ENCODE assay signal across 25 cellular contexts in the genomic region with DNA sequence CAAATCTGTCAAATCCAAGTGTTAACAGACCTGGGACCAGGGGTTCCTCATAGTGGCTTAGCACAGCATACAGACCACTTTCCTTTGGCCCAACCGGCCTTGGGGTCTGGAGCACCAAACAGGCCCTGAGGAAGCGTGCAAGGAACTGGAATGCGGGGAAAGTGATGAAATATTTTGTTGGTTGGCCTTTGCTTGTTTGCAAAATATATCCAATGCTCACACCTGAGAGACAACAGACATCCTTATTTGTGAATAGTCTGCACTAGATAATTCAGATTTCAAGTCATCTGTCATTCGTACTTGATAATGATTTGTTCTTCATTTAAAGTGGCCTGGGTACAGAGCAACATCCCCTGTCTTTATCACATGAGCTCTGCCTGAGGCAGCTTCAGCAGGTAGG. TPM values are rescaled to one million over a fixed set of nuclear protein-coding genes. Genes with fewer than 3 reads are reported as not detected.
A peak's percentile ranks its signal among the peaks of the same experiment; 100 is the strongest.
DNase-seq lines count a peak whose midpoint lies in the region; ATAC-seq and TF ChIP-seq lines count a peak whose summit lies in the region.
"Had no signal": no experiment of that assay in that cellular context is flagged by ENCODE, and none has a peak within 500 bp of the region (broad histone marks: within the 10 kb centered on the region; RNA-seq: fewer than 3 reads in every experiment).

No MANE protein-coding gene starts in this region.

- no TSS peak for BruUV-seq in MCF 10A (replicated peaks; lab: Mats Ljungman, UMichigan)

- TF ChIP-seq RAD21 in SK-N-SH (IDR thresholded peaks at IDR 0.05; ENCODE audit: low read length) (no peak), liver (IDR thresholded peaks at IDR 0.05) (no peak)

- no peaks in the 10 kb centered on the region for H3K9me3 ChIP-seq in SK-N-SH
- H3K9me3 ChIP-seq in liver (ENCODE audit: control insufficient read depth in 4 of 4, low read length in 3 of 4) = no peaks in the 10 kb centered on the region
- no peaks in the 10 kb centered on the region for H3K9me3 ChIP-seq in SJCRH30 (replicated peaks)
- H3K9me3 ChIP-seq: BLaER1, HAP-1 had no signal

- no peaks in the 10 kb centered on the region for H4K20me1 ChIP-seq in SK-N-SH (ENCODE audit: insufficient read depth)
- H4K20me1 ChIP-seq: BLaER1 had no signal

- peak; percentile 52 for DNase-seq in SK-N-SH
- DNase-seq in NCI-H69 (lab: John Stamatoyannopoulos, UW) = peak; percentile 2
- no peak for DNase-seq in MCF 10A (ENCODE audit: unreplicated experiment)
- no peak for DNase-seq in SJCRH30
- no peak for DNase-seq in ureter (ENCODE audit: low spot score)
- DNase-seq: CD4-positive, CD25-positive, alpha-beta regulatory T cell; GOT3; NCI-H1048; NCI-H1417; NCI-H1694; NCI-H2029 treated with DMSO at 0.1 percent for 48 hours; NCI-H446 treated with DMSO at 0.1 percent for 48 hours; NCI-H526; SIG-M5 had no signal

- H3K36me3 ChIP-seq in SK-N-SH (replicated peaks in 1 of 2; ENCODE audit: control insufficient read depth in 1 of 2, insufficient read depth in 2 of 2, low read length in 1 of 2) = peaks cover 14 to 20% of the 10 kb centered on the region in 2 experiments
- peaks cover 0 to 17% (median 10%) of the 10 kb centered on the region in 4 donors for H3K36me3 ChIP-seq in liver (ENCODE audit: control insufficient read depth in 4 of 4, insufficient read depth in 3 of 4, low read depth in 1 of 4, low read length in 3 of 4)
- H3K36me3 ChIP-seq in SJCRH30 = peaks cover 17% of the 10 kb centered on the region

- no peak overlapping the region for H3K4me2 ChIP-seq in SK-N-SH
- H3K4me2 ChIP-seq: BLaER1, KMS-11 had no signal

- H3K27ac ChIP-seq in SK-N-SH (ENCODE audit: low read depth in 2 of 2, low read length in 1 of 2) (no peak overlapping the region), liver (ENCODE audit: low read depth in 1 of 2, low read length in 2 of 2) (peak overlapping the region; percentile 1 to 44), SJCRH30 (no peak overlapping the region)
- H3K27ac ChIP-seq: 22Rv1, BLaER1, KMS-11 had no signal

- no peak for ATAC-seq in SK-N-SH treated with all-trans-retinoic acid at 6 μM for 48 hours
- ATAC-seq: GM12878, Panc1 had no signal

- H3K27me3 Mint-ChIP-seq in MCF 10A (ENCODE audit: insufficient read depth, unreplicated experiment) = no peaks in the 10 kb centered on the region
- H3K27me3 Mint-ChIP-seq: CD4-positive, CD25-positive, alpha-beta regulatory T cell had no signal

- H3K27ac Mint-ChIP-seq in MCF 10A (ENCODE audit: low read depth, unreplicated experiment) = no peak overlapping the region
- H3K27ac Mint-ChIP-seq: HFFc6, IgD-negative memory B cell had no signal

- H3K4me1 ChIP-seq in SK-N-SH (ENCODE audit: control insufficient read depth in 1 of 2, insufficient read depth in 2 of 2, low read depth in 1 of 2, low read length in 1 of 2) (peaks cover 0 to 7% of the 10 kb centered on the region in 2 experiments; a peak in 1 of 4 replicates), liver (ENCODE audit: control insufficient read depth in 4 of 4, insufficient read depth in 4 of 4, low read length in 3 of 4) (peaks cover 1 to 48% (median 30%) of the 10 kb centered on the region in 4 donors), SJCRH30 (no peaks in the 10 kb centered on the region; the same call in 1 of the 2 replicates)
- H3K4me1 ChIP-seq: BLaER1 had no signal

- CTCF ChIA-PET in SK-N-SH (lab: Yijun Ruan, JAX) = interaction anchor here (0.9 to 1.4 kb wide), 5 partner anchors 12 to 277 kb away, joined by 3 to 4 read pairs (median 3); no protein-coding TSS in a partner anchor
- CTCF ChIA-PET in MCF 10A (lab: Yijun Ruan, JAX) = interaction anchor here (0.6 to 1.0 kb wide), 2 partner anchors 10 to 187 kb away, joined by 3 read pairs; no protein-coding TSS in a partner anchor

- no peak overlapping the region for H2AFZ ChIP-seq in SK-N-SH (ENCODE audit: low read depth)

- no peak for TF ChIP-seq EP300 in SK-N-SH (IDR thresholded peaks at IDR 0.05; ENCODE audit: borderline replicate concordance in 1 of 2, low read depth in 1 of 2, low read length in 1 of 2)

- H3K4me3 ChIP-seq in SK-N-SH (ENCODE audit: low read depth in 2 of 2, low read length in 1 of 2) = no peak overlapping the region
- no peak overlapping the region for H3K4me3 ChIP-seq in liver (ENCODE audit: low read depth in 1 of 3, low read length in 3 of 3)
- H3K4me3 ChIP-seq in SJCRH30 = no peak overlapping the region
- H3K4me3 ChIP-seq: BLaER1, GM12878, HAP-1 had no signal

- WGBS in SK-N-SH (ENCODE audit: low lambda C conversion rate) = 89% methylated on average over 4 of the region's 4 CpGs
- 77% methylated on average over 4 of the region's 4 CpGs for whole genome bisulfite sequencing in liver

- POLR2A ChIA-PET in SK-N-SH (lab: Yijun Ruan, JAX) (interaction anchor here (0.6 kb wide), 1 partner anchor 37 kb away, joined by 3 read pairs; no protein-coding TSS in a partner anchor), MCF 10A (lab: Yijun Ruan, JAX) (interaction anchor here (0.8 to 1.2 kb wide), 2 partner anchors 16 to 287 kb away, joined by 3 read pairs; no protein-coding TSS in a partner anchor)

- intact Hi-C loops in MCF 10A (cut with micrococcal nuclease) = no loop called here

- H3K79me2 ChIP-seq in SK-N-SH (ENCODE audit: insufficient read depth) = no peaks in the 10 kb centered on the region

- H3K9ac ChIP-seq in SK-N-SH = no peak overlapping the region
- no peak overlapping the region for H3K9ac ChIP-seq in liver (ENCODE audit: low read depth in 1 of 2, low read length in 2 of 2)
- H3K9ac ChIP-seq: BLaER1, KMS-11 had no signal

- no peak overlapping the region for H3K4me3 Mint-ChIP-seq in MCF 10A (ENCODE audit: unreplicated experiment)
- H3K4me3 Mint-ChIP-seq: CD4-positive, CD25-positive, alpha-beta regulatory T cell; HFFc6; IgD-negative memory B cell had no signal

- TF ChIP-seq CTCF in SK-N-SH (IDR thresholded peaks at IDR 0.05) (no peak), liver (IDR thresholded peaks at IDR 0.05; ENCODE audit: low read depth, low read length, missing input control) (no peak), MCF 10A (IDR thresholded peaks at IDR 0.05; ENCODE audit: unreplicated experiment) (no peak)

- H3K9me3 Mint-ChIP-seq in MCF 10A (ENCODE audit: unreplicated experiment) = no peaks in the 10 kb centered on the region
- H3K9me3 Mint-ChIP-seq: CD4-positive, CD25-positive, alpha-beta regulatory T cell; HFFc6; IgD-negative memory B cell had no signal

- peaks cover 42% of the 10 kb centered on the region for H3K36me3 Mint-ChIP-seq in MCF 10A (ENCODE audit: insufficient read depth, unreplicated experiment)

- H3F3A ChIP-seq in SK-N-SH (replicated peaks; ENCODE audit: insufficient read depth) = peaks cover 4% of the 10 kb centered on the region

- H3K9me2 ChIP-seq in SK-N-SH = no peaks in the 10 kb centered on the region

- peaks cover 6% of the 10 kb centered on the region for H3K4me1 Mint-ChIP-seq in MCF 10A (ENCODE audit: insufficient read depth, unreplicated experiment)

- no peaks in the 10 kb centered on the region for H3K27me3 ChIP-seq in SK-N-SH (ENCODE audit: insufficient read depth)
- no peaks in the 10 kb centered on the region for H3K27me3 ChIP-seq in liver (ENCODE audit: control insufficient read depth in 4 of 4, insufficient read depth in 4 of 4, low read length in 3 of 4)
- H3K27me3 ChIP-seq in SJCRH30 = no peaks in the 10 kb centered on the region
- H3K27me3 ChIP-seq: BLaER1 had no signal

TF ChIP-seq in SK-N-SH, 30 proteins besides CTCF, POLR2A, EP300 and RAD21 (continues in another document):
- no peak for TF ChIP-seq RXRA (IDR thresholded peaks at IDR 0.05; ENCODE audit: borderline replicate concordance, low read depth)
- TF ChIP-seq RCOR1 (IDR thresholded peaks at IDR 0.05; ENCODE audit: low read length) = peak; percentile 42; the same call in 1 of the 2 replicates
- no peak for TF ChIP-seq SIN3A (IDR thresholded peaks at IDR 0.05; ENCODE audit: borderline replicate concordance, low read depth, low read length)

TF ChIP-seq in SK-N-SH treated with all-trans-retinoic acid at 6 μM for 48 hours, 23 proteins besides CTCF, POLR2A, EP300 and RAD21 (continues in another document):
- TF ChIP-seq OSR1 (CRISPR knock-in tag; IDR thresholded peaks at IDR 0.05) (no peak), ARNTL (CRISPR knock-in tag; IDR thresholded peaks at IDR 0.05; ENCODE audit: borderline replicate concordance, low read depth) (no peak)

TF ChIP-seq in liver, 16 proteins besides CTCF, POLR2A, EP300 and RAD21 (continues in another document):
- TF ChIP-seq GABPA (IDR thresholded peaks at IDR 0.05 in 1 of 2, conservative IDR thresholded peaks at IDR 0.05 in 1 of 2) = no peak
- TF ChIP-seq EGR1 (IDR thresholded peaks at IDR 0.05; ENCODE audit: low read depth in 2 of 2) = no peak

RNA-seq across cellular contexts. Expression of a gene that starts 43.5 kb away (rescaled TPM):
- polyA plus RNA-seq in SK-N-SH (2012; rRNA removed) (not detected in 2 replicates), liver (10 to 100 TPM; 28.1 to 46.9 TPM)
- not detected in 2 replicates for polyA plus RNA-seq in SK-N-SH (2012; cell fraction: cytosol; rRNA removed)
- not detected in 2 replicates for polyA plus RNA-seq in SK-N-SH (2012; cell fraction: nucleus; rRNA removed)
- total RNA-seq in liver (10 to 100 TPM; 16.8 to 81.2 TPM), MCF 10A (2022) (not detected in 2 replicates), ureter (not detected)
- total RNA-seq in SJCRH30 (2014; rRNA removed; shearing (Covaris generic)) = 0.04 TPM in 1 of 2 replicates, not detected in the other
- total RNA-seq: CD4-positive, CD25-positive, alpha-beta regulatory T cell; G401; GM12878; HFFc6 had no signal
- polyA plus RNA-seq: GM12878, IgD-negative memory B cell had no signal

RNA-seq across cellular contexts. Expression of a gene that starts 43.7 kb away (rescaled TPM):
- polyA plus RNA-seq in SK-N-SH (2012; rRNA removed) (not detected in 2 replicates), liver (10 to 100 TPM; 18.7 to 63.8 TPM)
- polyA plus RNA-seq in SK-N-SH (2012; cell fraction: cytosol; rRNA removed) = not detected in 2 replicates
- polyA plus RNA-seq in SK-N-SH (2012; cell fraction: nucleus; rRNA removed) = not detected in 2 replicates
- total RNA-seq in liver (10 to 100 TPM; 15.4 to 58.3 TPM), MCF 10A (2022) (not detected in 2 replicates), ureter (not detected)
- not detected in 2 replicates for total RNA-seq in SJCRH30 (2014; rRNA removed; shearing (Covaris generic))
- total RNA-seq: CD4-positive, CD25-positive, alpha-beta regulatory T cell; G401; GM12878; HFFc6 had no signal
- polyA plus RNA-seq: CD4-positive, CD25-positive, alpha-beta regulatory T cell; GM12878; IgD-negative memory B cell had no signal

Comparison
In these comparisons a context has a peak if more than half of its experiments do, and no peak if none do; other contexts are left out.
1. DNase-seq: peak in SK-N-SH (single experiment) and NCI-H69 (single experiment); none in MCF 10A (single experiment), SJCRH30 (0 of 2) and ureter (single experiment).
2. H3K27ac ChIP-seq: peak in liver (2 of 2); none in SK-N-SH (0 of 2) and SJCRH30 (single experiment).
3. RNA of a gene that starts 43.5 kb away (total RNA-seq): 16.8 to 81.2 TPM in liver; not detected in MCF 10A, 0.04 TPM in SJCRH30 and not detected in ureter (single experiment); every median in the first group is over 10 times any median in the second.
4. RNA of a gene that starts 43.7 kb away (total RNA-seq): 15.4 to 58.3 TPM in liver; not detected in ureter (single experiment), not detected in MCF 10A and not detected in SJCRH30; every median in the first group is over 10 times any median in the second.